In genomic region chr12:19140381-19141236, GRCh38 we compare ENCODE assay signal across 27 cellular contexts. TPM values are rescaled to one million over a fixed set of nuclear protein-coding genes. Genes with fewer than 3 reads are reported as not detected.
A peak's percentile ranks its signal among the peaks of the same experiment; 100 is the strongest.
DNase-seq lines count a peak whose midpoint lies in the region; ATAC-seq and TF ChIP-seq lines count a peak whose summit lies in the region.
"Had no signal": no experiment of that assay in that cellular context is flagged by ENCODE, and none has a peak within 500 bp of the region (broad histone marks: within the 10 kb centered on the region; RNA-seq: fewer than 3 reads in every experiment).

No MANE protein-coding gene starts in this region.

- H3K4me1 ChIP-seq in BLaER1: peaks cover 23% of the 10 kb centered on the region
- peaks cover 0 to 25% (median 6%) of the 10 kb centered on the region in 4 donors for H3K4me1 ChIP-seq in right lobe of liver
- H3K4me1 ChIP-seq: SJCRH30, testis had no signal

- DNase-seq in EL: peak; percentile 14
- DNase-seq in choroid plexus epithelial cell (ENCODE audit: low read depth): peak; percentile 48
- DNase-seq in right lobe of liver: peak; percentile 37 to 74 (median 70)
- DNase-seq in erythroblast (lab: John Stamatoyannopoulos, UW): no peak
- no peak for DNase-seq in NCI-H1092 (lab: John Stamatoyannopoulos, UW)
- DNase-seq in immature natural killer cell: no peak
- DNase-seq: activated CD4-positive, CD25-positive, alpha-beta regulatory T cell treated with anti-CD3 and anti-CD28 coated beads, Interleukin-2, amount 50 U/mL, for 72 hours; activated CD8-positive, alpha-beta T cell treated with anti-CD3 and anti-CD28 coated beads for 36 hours; activated gamma-delta T cell; activated T-cell treated with anti-CD3 and anti-CD28 coated beads for 4 hours; CD8-positive, alpha-beta T cell; DND-41; foreskin melanocyte; GM23248; NCI-H1105; NCI-H2029; pancreas; PC-3; SJCRH30; stimulated activated CD4-positive, alpha-beta T cell treated with anti-CD3 and anti-CD28 coated beads, Interleukin-2, amount 100 ng/mL, for 24 hours; T-cell; testis had no signal

- H3K4me3 Mint-ChIP-seq in immature natural killer cell: no peak overlapping the region
- H3K4me3 Mint-ChIP-seq: activated CD8-positive, alpha-beta T cell treated with anti-CD3 and anti-CD28 coated beads for 36 hours; CD8-positive, alpha-beta T cell; naive thymus-derived CD8-positive, alpha-beta T cell; stimulated activated effector memory CD8-positive, alpha-beta T cell treated with anti-CD3 and anti-CD28 coated beads, Interleukin-12 subunit alpha, Interleukin-12 subunit beta, amount 100 ng/mL, for 72 hours; T-cell had no signal

- H3K4me1 Mint-ChIP-seq in immature natural killer cell: no peaks in the 10 kb centered on the region
- H3K4me1 Mint-ChIP-seq: naive thymus-derived CD8-positive, alpha-beta T cell; T-cell had no signal

- TF ChIP-seq CTCF in choroid plexus epithelial cell (conservative IDR thresholded peaks at IDR 0.05; ENCODE audit: low read depth, low read length) (no peak), right lobe of liver (IDR thresholded peaks at IDR 0.05) (no peak)

- H3K27me3 Mint-ChIP-seq in immature natural killer cell (ENCODE audit: low read depth in 3 of 3): peaks cover 0 to 2% (median 0%) of the 10 kb centered on the region in 3 donors
- H3K27me3 Mint-ChIP-seq: activated CD8-positive, alpha-beta T cell treated with anti-CD3 and anti-CD28 coated beads for 36 hours; T-cell had no signal

- intact Hi-C loops in right lobe of liver (cut with DNase I): no loop called here

- peak overlapping the region; percentile 39 for H3K4me2 ChIP-seq in BLaER1

- WGBS in right lobe of liver (ENCODE audit: insufficient coverage, low coverage, low lambda C conversion rate, missing lambda C conversion rate): 39% methylated on average over 8 of the region's 8 CpGs

- no peaks in the 10 kb centered on the region for H3K36me3 Mint-ChIP-seq in immature natural killer cell
- H3K36me3 Mint-ChIP-seq: CD8-positive, alpha-beta T cell; naive thymus-derived CD8-positive, alpha-beta T cell; stimulated activated effector memory CD8-positive, alpha-beta T cell treated with anti-CD3 and anti-CD28 coated beads, Interleukin-12 subunit alpha, Interleukin-12 subunit beta, amount 100 ng/mL, for 72 hours; T-cell had no signal

- no peak for TF ChIP-seq POLR2A in right lobe of liver (IDR thresholded peaks at IDR 0.05)
- TF ChIP-seq POLR2A in erythroblast (IDR thresholded peaks at IDR 0.05; ENCODE audit: low read length): no peak

- H4K20me1 ChIP-seq in BLaER1: no peaks in the 10 kb centered on the region

- H3K9me3 ChIP-seq in BLaER1 (no peaks in the 10 kb centered on the region), right lobe of liver (no peaks in the 10 kb centered on the region)
- H3K9me3 ChIP-seq: pancreas, SJCRH30, testis, vagina had no signal

- H3K27ac Mint-ChIP-seq in immature natural killer cell: no peak overlapping the region
- H3K27ac Mint-ChIP-seq: activated CD8-positive, alpha-beta T cell treated with anti-CD3 and anti-CD28 coated beads for 36 hours; CD8-positive, alpha-beta T cell; naive thymus-derived CD8-positive, alpha-beta T cell; stimulated activated effector memory CD8-positive, alpha-beta T cell treated with anti-CD3 and anti-CD28 coated beads, Interleukin-12 subunit alpha, Interleukin-12 subunit beta, amount 100 ng/mL, for 72 hours; T-cell had no signal

- ATAC-seq in right lobe of liver (peak; percentile 66 to 80 (median 72)), HG03196 (IDR thresholded peaks at IDR 0.05; ENCODE audit: unreplicated experiment) (no peak)
- ATAC-seq: activated CD8-positive, alpha-beta T cell treated with anti-CD3 and anti-CD28 coated beads for 36 hours; CD8-positive, alpha-beta T cell; naive thymus-derived CD8-positive, alpha-beta T cell; PC-3; stimulated activated effector memory CD8-positive, alpha-beta T cell treated with anti-CD3 and anti-CD28 coated beads, Interleukin-12 subunit alpha, Interleukin-12 subunit beta, amount 100 ng/mL, for 72 hours; T-cell had no signal

- no peaks in the 10 kb centered on the region for H3K9me3 Mint-ChIP-seq in immature natural killer cell
- H3K9me3 Mint-ChIP-seq: activated CD8-positive, alpha-beta T cell treated with anti-CD3 and anti-CD28 coated beads for 36 hours; CD8-positive, alpha-beta T cell; naive thymus-derived CD8-positive, alpha-beta T cell; stimulated activated effector memory CD8-positive, alpha-beta T cell treated with anti-CD3 and anti-CD28 coated beads, Interleukin-12 subunit alpha, Interleukin-12 subunit beta, amount 100 ng/mL, for 72 hours; T-cell had no signal

- peaks cover 10% of the 10 kb centered on the region for H3K36me3 ChIP-seq in BLaER1
- no peaks in the 10 kb centered on the region for H3K36me3 ChIP-seq in right lobe of liver
- H3K36me3 ChIP-seq: pancreas, SJCRH30, vagina had no signal

- H3K27me3 ChIP-seq in BLaER1 (no peaks in the 10 kb centered on the region), right lobe of liver (no peaks in the 10 kb centered on the region)
- H3K27me3 ChIP-seq: pancreas, SJCRH30, testis, vagina had no signal

- H3K4me3 ChIP-seq in BLaER1 (no peak overlapping the region), choroid plexus epithelial cell (ENCODE audit: low read depth, low read length) (no peak overlapping the region), right lobe of liver (peak overlapping the region in 1 of 3 donors; percentile 26)
- H3K4me3 ChIP-seq: GM23248, pancreas, SJCRH30, testis, vagina had no signal

- no peak overlapping the region for H3K9ac ChIP-seq in BLaER1
- H3K9ac ChIP-seq: GM23248 had no signal

- H3K27ac ChIP-seq in BLaER1 (no peak overlapping the region), right lobe of liver (peak overlapping the region in 2 of 3 donors; percentile 22 to 47)
- H3K27ac ChIP-seq: GM23248, pancreas, SJCRH30, testis, vagina had no signal

RNA-seq across cellular contexts. Expression of gene PLEKHA5, which starts 11.1 kb away (rescaled TPM):
- total RNA-seq in right lobe of liver: 10 to 100 TPM; 14.7 to 18.7 (median 15.8) TPM
- 1 to 10 TPM; 1.6 to 4.0 (median 3.4) TPM for polyA plus RNA-seq in immature natural killer cell

Comparison
In these comparisons a context has a peak if more than half of its experiments do, and no peak if none do; other contexts are left out.
1. DNase-seq: peak in EL (single experiment), choroid plexus epithelial cell (single experiment) and right lobe of liver (3 of 3); none in erythroblast (0 of 2), NCI-H1092 (single experiment) and immature natural killer cell (0 of 3).